ENCODE assay signal across 9 cellular contexts in the genomic region with DNA sequence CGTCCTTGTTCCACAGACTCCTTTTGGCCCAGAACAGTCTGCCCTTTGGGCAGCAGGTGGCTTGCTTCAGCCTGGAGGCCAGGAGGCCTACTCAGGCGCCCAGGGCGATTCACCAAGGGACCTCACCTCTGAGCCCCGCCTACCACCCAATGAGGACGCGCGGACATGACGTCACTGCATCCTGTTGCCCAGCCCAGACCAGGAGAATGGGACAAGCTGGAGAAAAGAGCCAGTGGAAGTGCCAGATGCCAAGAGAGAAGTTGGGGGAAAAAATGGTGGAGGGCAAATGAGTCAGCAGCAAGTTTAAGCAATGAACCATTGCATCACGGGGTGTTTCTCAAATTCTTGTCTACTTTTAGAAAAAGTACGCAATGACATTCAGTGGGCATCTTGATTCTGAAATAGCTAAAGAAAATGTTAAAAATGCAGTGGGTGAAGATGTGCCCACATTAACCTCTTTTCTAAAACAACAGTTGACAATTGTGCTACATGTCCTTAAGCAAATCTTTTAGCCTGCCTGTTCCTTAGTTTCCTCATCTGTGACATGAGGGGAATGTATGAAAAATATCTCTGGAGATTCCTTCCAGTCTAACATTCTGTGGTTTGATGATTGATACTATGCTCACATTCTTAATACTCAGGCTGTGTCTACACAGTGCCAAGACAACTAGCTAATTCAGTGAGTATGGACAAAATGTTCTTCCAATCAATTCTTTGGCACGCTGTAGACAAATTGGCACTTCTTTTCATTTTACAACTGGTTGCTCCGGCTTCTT. TPM values are rescaled to one million over a fixed set of nuclear protein-coding genes. Genes with fewer than 3 reads are reported as not detected.
DNase-seq lines count a peak whose midpoint lies in the region; ATAC-seq, FAIRE-seq and TF ChIP-seq lines count a peak whose summit lies in the region.
"Had no signal": no experiment of that assay in that cellular context is flagged by ENCODE, and none has a peak within 500 bp of the region (broad histone marks: within the 10 kb centered on the region; RNA-seq: fewer than 3 reads in every experiment).

No MANE protein-coding gene starts in this region.

- H3K27me3 ChIP-seq in H1 (replicated peaks in 1 of 4; ENCODE audit: control insufficient read depth in 3 of 4, extremely low read depth in 1 of 4, insufficient read depth in 3 of 4, low read length in 3 of 4) (no peaks in the 10 kb centered on the region; a peak in 2 of 7 replicates), mesendoderm (ENCODE audit: insufficient read depth, low read length, poor library complexity) (no peaks in the 10 kb centered on the region), suprapubic skin (peaks cover 12% of the 10 kb centered on the region)

- H4K5ac ChIP-seq in H1 (ENCODE audit: insufficient read length, low read depth, low read length) (no peak overlapping the region), mesendoderm (ENCODE audit: low read length) (no peak overlapping the region)

- FAIRE-seq in H1 (lab: Jason Lieb, UNC), result no peak

- no peak overlapping the region for H3K4me2 ChIP-seq in H1 (ENCODE audit: insufficient read depth in 1 of 2, low read depth in 2 of 2, low read length in 2 of 2)
- no peak overlapping the region for H3K4me2 ChIP-seq in mesendoderm (ENCODE audit: low read length)

- TF ChIP-seq RAD21 in H1 (IDR thresholded peaks at IDR 0.05 in 1 of 2, conservative IDR thresholded peaks at IDR 0.05 in 1 of 2; ENCODE audit: low read depth in 2 of 2, low read length in 2 of 2), result no peak; a peak in 1 of 4 replicates

- H3K23me2 ChIP-seq in H1 (ENCODE audit: low read depth, low read length), result no peaks in the 10 kb centered on the region

- H3K27ac ChIP-seq in H1 (ENCODE audit: low read depth, low read length), result no peak overlapping the region
- no peak overlapping the region for H3K27ac ChIP-seq in mesendoderm (ENCODE audit: low read depth, low read length)
- H3K27ac ChIP-seq in suprapubic skin, result no peak overlapping the region
- H3K27ac ChIP-seq: coronary artery had no signal

- H3K4me3 ChIP-seq in H1 (ENCODE audit: extremely low read depth in 1 of 4, insufficient read depth in 2 of 4, low read depth in 3 of 4, low read length in 4 of 4) (no peak overlapping the region), mesendoderm (ENCODE audit: low read length) (no peak overlapping the region), suprapubic skin (no peak overlapping the region)
- H3K4me3 ChIP-seq: coronary artery had no signal

- H3K23ac ChIP-seq in H1 (ENCODE audit: insufficient read length) (no peak overlapping the region), mesendoderm (ENCODE audit: low read length) (no peak overlapping the region)

- no peaks in the 10 kb centered on the region for H3K79me1 ChIP-seq in H1 (ENCODE audit: low read depth, low read length)
- H3K79me1 ChIP-seq in mesendoderm (ENCODE audit: low read length), result no peaks in the 10 kb centered on the region

- H3K14ac ChIP-seq in H1 (ENCODE audit: insufficient read length), result no peak overlapping the region

- H3K56ac ChIP-seq in H1 (replicated peaks; ENCODE audit: insufficient read length, low read depth, low read length), result no peak overlapping the region
- no peak overlapping the region for H3K56ac ChIP-seq in mesendoderm (ENCODE audit: low read length)

- TF ChIP-seq POLR2A in H1 (IDR thresholded peaks at IDR 0.05; ENCODE audit: control extremely low read depth in 1 of 2, low read depth in 2 of 2, low read length in 2 of 2) (no peak), suprapubic skin (IDR thresholded peaks at IDR 0.05) (no peak)

- no peak overlapping the region for H2BK20ac ChIP-seq in H1 (ENCODE audit: low read length)

- no peak overlapping the region for H4K91ac ChIP-seq in H1 (replicated peaks; ENCODE audit: insufficient read length, low read length)

- no peaks in the 10 kb centered on the region; a peak in 1 of 4 replicates for H3K9me3 ChIP-seq in H1 (ENCODE audit: insufficient read depth in 2 of 2, low read depth in 1 of 2, low read length in 1 of 2)
- no peaks in the 10 kb centered on the region for H3K9me3 ChIP-seq in suprapubic skin

- H3K36me3 ChIP-seq in H1 (ENCODE audit: control insufficient read depth in 2 of 4, insufficient read depth in 4 of 4, low read length in 3 of 4), result no peaks in the 10 kb centered on the region
- no peaks in the 10 kb centered on the region for H3K36me3 ChIP-seq in mesendoderm (ENCODE audit: control insufficient read depth, insufficient read depth, low read length)
- no peaks in the 10 kb centered on the region for H3K36me3 ChIP-seq in suprapubic skin

- H3K9ac ChIP-seq in H1 (replicated peaks in 1 of 4; ENCODE audit: extremely low read depth in 1 of 4, low read depth in 3 of 4, low read length in 3 of 4) (no peak overlapping the region), mesendoderm (ENCODE audit: low read length) (no peak overlapping the region)

- ATAC-seq in omental fat pad (ENCODE audit: low FRiP score) (no peak), GM21723 (IDR thresholded peaks at IDR 0.05; ENCODE audit: unreplicated experiment) (no peak)

- CTCF ChIA-PET in H1 (lab: Charles Lee; ENCODE audit: partially characterized antibody), result interaction anchor here (0.6 to 7.0 kb wide), 13 partner anchors 8 to 1892 kb away, joined by 3 to 103 read pairs (median 5); no protein-coding TSS in a partner anchor

- H2AFZ ChIP-seq in H1 (ENCODE audit: low read length), result no peak overlapping the region

- H2AK5ac ChIP-seq in H1 (ENCODE audit: low read depth, low read length) (no peak overlapping the region), mesendoderm (ENCODE audit: low read length) (no peak overlapping the region)

- H4K8ac ChIP-seq in H1 (ENCODE audit: extremely low read depth, insufficient read depth, low read length) (no peak overlapping the region), mesendoderm (ENCODE audit: low read depth, low read length) (no peak overlapping the region)

- H2BK15ac ChIP-seq in H1 (ENCODE audit: low read length) (no peak overlapping the region), mesendoderm (replicated peaks; ENCODE audit: low read depth) (no peak overlapping the region)

- H3K79me2 ChIP-seq in H1 (ENCODE audit: control insufficient read depth in 1 of 2, insufficient read depth in 2 of 2, low read length in 2 of 2) (no peaks in the 10 kb centered on the region), mesendoderm (ENCODE audit: control insufficient read depth, insufficient read depth, low read length) (no peaks in the 10 kb centered on the region)

- H2BK120ac ChIP-seq in H1 (replicated peaks; ENCODE audit: low read depth, low read length) (no peak overlapping the region), mesendoderm (ENCODE audit: low read depth, low read length) (no peak overlapping the region)

- no peak overlapping the region for H3K4ac ChIP-seq in H1 (replicated peaks; ENCODE audit: insufficient read length, low read depth, low read length)
- no peak overlapping the region for H3K4ac ChIP-seq in mesendoderm (ENCODE audit: low read depth, low read length)

- DNase-seq in CD1c-positive myeloid dendritic cell (ENCODE audit: extremely low spot score) (peak; percentile 75), NCI-H226 (peak; percentile 87), H1 (ENCODE audit: low read depth in 1 of 2, low spot score in 2 of 2) (no peak), mesendoderm (peak; percentile 55), omental fat pad (ENCODE audit: low spot score) (no peak), suprapubic skin (ENCODE audit: low spot score in 2 of 2) (no peak), NCI-H1417 treated with DMSO at 0.1 percent for 48 hours (lab: John Stamatoyannopoulos, UW) (no peak)

- TF ChIP-seq CTCF in H1 (IDR thresholded peaks at IDR 0.05; ENCODE audit: control extremely low read depth in 1 of 3, insufficient read depth in 1 of 3, low read depth in 1 of 3, low read length in 3 of 3) (no peak), omental fat pad (IDR thresholded peaks at IDR 0.05) (no peak), suprapubic skin (IDR thresholded peaks at IDR 0.05) (no peak)

- H3K4me1 ChIP-seq in H1 (replicated peaks in 1 of 4; ENCODE audit: control insufficient read depth in 3 of 4, insufficient read depth in 4 of 4, low read length in 3 of 4) (peaks cover 0 to under 1% (median 0%) of the 10 kb centered on the region in 4 experiments; a peak in 3 of 7 replicates), mesendoderm (ENCODE audit: control insufficient read depth, low read depth, low read length) (peaks cover 2% of the 10 kb centered on the region), suprapubic skin (no peaks in the 10 kb centered on the region)

- no peaks in the 10 kb centered on the region for H4K20me1 ChIP-seq in H1 (replicated peaks in 1 of 2; ENCODE audit: control insufficient read depth in 1 of 2, insufficient read depth in 2 of 2, low read length in 2 of 2)

- TF ChIP-seq EP300 in H1 (IDR thresholded peaks at IDR 0.05; ENCODE audit: borderline replicate concordance in 1 of 2, low read depth in 2 of 2, low read length in 2 of 2) (no peak), suprapubic skin (IDR thresholded peaks at IDR 0.05) (no peak)

- H2BK5ac ChIP-seq in H1 (ENCODE audit: low read depth, low read length) (no peak overlapping the region), mesendoderm (ENCODE audit: low read length) (no peak overlapping the region)

- no peak overlapping the region for H3K18ac ChIP-seq in H1 (ENCODE audit: extremely low read depth, low read length)
- no peak overlapping the region for H3K18ac ChIP-seq in mesendoderm (ENCODE audit: low read length)

- WGBS in H1 (ENCODE audit: extremely low coverage in 1 of 2, insufficient coverage in 1 of 2, insufficient read length in 1 of 2, insufficient replicate concordance in 2 of 2, low coverage in 1 of 2, low lambda C conversion rate in 2 of 2, missing lambda C conversion rate in 1 of 2), 2 experiments, result 90% methylated on average over 12 of the region's 12 CpGs; no CpG with 5 or more reads in 1 of the 2 experiments
- no CpG with 5 or more reads among the region's 12 CpGs for WGBS in mesendoderm (ENCODE audit: extremely low coverage, insufficient coverage, low lambda C conversion rate)
- WGBS in suprapubic skin, result 83% methylated on average over 12 of the region's 12 CpGs

- no peak overlapping the region for H2BK12ac ChIP-seq in H1 (ENCODE audit: low read depth, low read length)

- POLR2A ChIA-PET in H1 (lab: Charles Lee; ENCODE audit: partially characterized antibody), result interaction anchor here (0.6 kb wide), 1 partner anchor 170 kb away, joined by 4 read pairs; no protein-coding TSS in a partner anchor

RNA-seq across cellular contexts. Expression of gene LEP, which starts 23.9 kb away (rescaled TPM):
- not detected in 2 replicates for total RNA-seq in H1 (2021; fragmentation: NEBNext Ultra II Directional; extraction: Animal tissue kit (Norgen Biotek cat#: 25700))
- polyA plus RNA-seq in H1 (2011; rRNA removed), result not detected in 2 replicates
- not detected for polyA plus RNA-seq in H1 (2011; cell fraction: cytosol; rRNA removed)
- polyA plus RNA-seq in H1 (2011; cell fraction: nucleus; rRNA removed), result not detected
- polyA plus RNA-seq in H1 (2012, experiment 1 of 2), result not detected in 4 replicates
- polyA plus RNA-seq in H1 (2012, experiment 2 of 2), result not detected
- polyA plus RNA-seq in H1 (2013, experiment 1 of 2), result not detected
- polyA plus RNA-seq in H1 (2013, experiment 2 of 2), result not detected
- polyA minus RNA-seq in H1 (2011; rRNA and poly(A)+ RNA removed), result not detected in 2 replicates
- not detected for polyA minus RNA-seq in H1 (2011; cell fraction: cytosol; rRNA and poly(A)+ RNA removed)
- not detected for polyA minus RNA-seq in H1 (2011; cell fraction: nucleus; rRNA and poly(A)+ RNA removed)
- not detected for polyA plus RNA-seq in mesendoderm (2013, experiment 1 of 2)
- not detected for polyA plus RNA-seq in mesendoderm (2013, experiment 2 of 2)
- 100 to 1,000 TPM in 3 of 4 donors, 10 to 100 TPM in 1; 12.3 to 715 (median 292) TPM for total RNA-seq in omental fat pad
- total RNA-seq in suprapubic skin, result 10 to 100 TPM in 1 of 4 donors, 1 to 10 TPM in 2, under 1 TPM in 1; 0.76 to 11.8 (median 4.8) TPM

Comparison
In these comparisons a context has a peak if more than half of its experiments do, and no peak if none do; other contexts are left out.
1. DNase-seq: peak in CD1c-positive myeloid dendritic cell (single experiment), NCI-H226 (single experiment) and mesendoderm (single experiment); none in H1 (0 of 2), omental fat pad (single experiment), suprapubic skin (0 of 2) and NCI-H1417 treated with DMSO at 0.1 percent for 48 hours (single experiment).